1 cellular context compared by ENCODE assay signal in the genomic region with DNA sequence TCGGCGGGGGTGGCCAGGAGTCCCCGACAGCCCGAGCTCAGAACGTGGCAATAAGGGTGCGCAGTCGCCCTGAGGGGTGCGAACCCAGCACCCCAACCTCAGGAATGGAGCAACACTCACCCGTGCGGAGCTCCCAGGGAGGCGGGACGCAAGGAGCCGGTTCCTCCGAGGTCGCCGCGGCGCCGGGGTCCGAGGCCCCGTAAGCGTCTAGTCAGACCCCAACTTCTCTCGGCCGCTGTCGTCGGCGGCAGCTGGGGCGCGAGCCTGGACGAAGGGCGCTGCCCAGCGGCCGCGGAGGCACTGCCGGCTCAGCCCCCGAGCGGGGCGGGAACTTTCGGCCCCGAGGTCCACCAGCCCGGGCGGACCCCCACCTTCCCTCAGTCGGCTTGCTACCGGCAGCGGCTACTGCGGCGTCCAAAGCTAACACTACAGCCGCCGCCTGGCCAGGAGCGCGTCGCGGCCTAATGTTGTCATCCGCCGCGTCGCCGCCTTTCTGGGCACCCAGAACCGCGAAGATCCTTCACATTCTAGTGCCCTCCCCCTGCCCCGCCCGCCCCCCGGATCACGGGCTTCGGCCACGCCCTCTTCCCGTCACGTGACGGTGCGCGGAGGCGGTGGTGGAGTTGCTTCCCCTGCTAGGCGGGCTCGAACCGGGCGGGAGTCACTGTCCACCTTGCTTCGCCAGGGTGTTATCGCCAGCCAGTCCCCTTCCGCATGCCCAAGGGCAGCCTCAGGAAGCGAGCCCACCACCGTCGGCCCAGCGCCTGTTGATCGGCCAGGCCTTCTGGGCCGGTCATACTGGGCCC.
TF ChIP-seq lines count a peak whose summit lies in the region.

A gene with protein sequence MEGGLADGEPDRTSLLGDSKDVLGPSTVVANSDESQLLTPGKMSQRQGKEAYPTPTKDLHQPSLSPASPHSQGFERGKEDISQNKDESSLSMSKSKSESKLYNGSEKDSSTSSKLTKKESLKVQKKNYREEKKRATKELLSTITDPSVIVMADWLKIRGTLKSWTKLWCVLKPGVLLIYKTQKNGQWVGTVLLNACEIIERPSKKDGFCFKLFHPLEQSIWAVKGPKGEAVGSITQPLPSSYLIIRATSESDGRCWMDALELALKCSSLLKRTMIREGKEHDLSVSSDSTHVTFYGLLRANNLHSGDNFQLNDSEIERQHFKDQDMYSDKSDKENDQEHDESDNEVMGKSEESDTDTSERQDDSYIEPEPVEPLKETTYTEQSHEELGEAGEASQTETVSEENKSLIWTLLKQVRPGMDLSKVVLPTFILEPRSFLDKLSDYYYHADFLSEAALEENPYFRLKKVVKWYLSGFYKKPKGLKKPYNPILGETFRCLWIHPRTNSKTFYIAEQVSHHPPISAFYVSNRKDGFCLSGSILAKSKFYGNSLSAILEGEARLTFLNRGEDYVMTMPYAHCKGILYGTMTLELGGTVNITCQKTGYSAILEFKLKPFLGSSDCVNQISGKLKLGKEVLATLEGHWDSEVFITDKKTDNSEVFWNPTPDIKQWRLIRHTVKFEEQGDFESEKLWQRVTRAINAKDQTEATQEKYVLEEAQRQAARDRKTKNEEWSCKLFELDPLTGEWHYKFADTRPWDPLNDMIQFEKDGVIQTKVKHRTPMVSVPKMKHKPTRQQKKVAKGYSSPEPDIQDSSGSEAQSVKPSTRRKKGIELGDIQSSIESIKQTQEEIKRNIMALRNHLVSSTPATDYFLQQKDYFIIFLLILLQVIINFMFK (minus strand): TSS at position 495 of the 806 bp plus-strand sequence. CDS start 72,220 bp downstream, outside the sequence.

TF ChIP-seq in H1, 55 proteins besides CTCF, POLR2A, EP300 and RAD21 (continues in another document):
- TF ChIP-seq SRF (IDR thresholded peaks at IDR 0.05; ENCODE audit: low read depth, low read length) (peak; percentile 73), YY1 (IDR thresholded peaks at IDR 0.05; ENCODE audit: low read depth, low read length) (no peak), SP2 (IDR thresholded peaks at IDR 0.05; ENCODE audit: low read length) (no peak), NRF1 (IDR thresholded peaks at IDR 0.05; ENCODE audit: low read depth, low read length) (no peak), CBX8 (IDR thresholded peaks at IDR 0.05; ENCODE audit: borderline replicate concordance, low read depth, low read length) (no peak), TBP (IDR thresholded peaks at IDR 0.05; ENCODE audit: low read depth, low read length) (peak; percentile 80), CREB1 (IDR thresholded peaks at IDR 0.05) (peak; percentile 98), ASH2L (IDR thresholded peaks at IDR 0.05; ENCODE audit: low read length) (peak; percentile 94), RNF2 (IDR thresholded peaks at IDR 0.05; ENCODE audit: borderline replicate concordance, low read depth, low read length, missing control alignments, poor library complexity, severe bottlenecking) (no peak), RFX5 (IDR thresholded peaks at IDR 0.05; ENCODE audit: borderline replicate concordance, low read depth, low read length) (no peak), NANOG (IDR thresholded peaks at IDR 0.05; ENCODE audit: insufficient read depth, low read depth, low read length, poor library complexity, severe bottlenecking) (no peak), SIRT6 (IDR thresholded peaks at IDR 0.05; ENCODE audit: low read length) (no peak), SP1 (IDR thresholded peaks at IDR 0.05; ENCODE audit: low read depth, low read length) (no peak), EZH2 (IDR thresholded peaks at IDR 0.05; ENCODE audit: low read depth, low read length, severe bottlenecking) (no peak), SIX5 (IDR thresholded peaks at IDR 0.05; ENCODE audit: low read depth, low read length) (no peak), TAF7 (optimal IDR thresholded peaks at IDR 0.05; ENCODE audit: borderline replicate concordance, low read depth, low read length) (peak; percentile 41), BRCA1 (IDR thresholded peaks at IDR 0.05; ENCODE audit: low read depth, low read length) (no peak), FOSL1 (IDR thresholded peaks at IDR 0.05; ENCODE audit: insufficient read depth, low read depth, low read length) (no peak), POU5F1 (IDR thresholded peaks at IDR 0.05; ENCODE audit: low read depth, low read length) (no peak), KDM1A (IDR thresholded peaks at IDR 0.05; ENCODE audit: borderline replicate concordance, low read length) (no peak), PHF8 (conservative IDR thresholded peaks at IDR 0.05; ENCODE audit: low read depth, low read length) (peak; percentile 75), HDAC2 (IDR thresholded peaks at IDR 0.05; ENCODE audit: borderline replicate concordance in 1 of 2, low read depth in 2 of 2, low read length in 2 of 2) (no peak), TEAD4 (IDR thresholded peaks at IDR 0.05; ENCODE audit: low read depth, low read length) (0 out of 2 replicates have a peak, but pooled peaks have one; percentile 1), KDM4A (IDR thresholded peaks at IDR 0.05; ENCODE audit: low read depth, low read length, severe bottlenecking) (peak; percentile 82), GABPA (IDR thresholded peaks at IDR 0.05; ENCODE audit: borderline replicate concordance, insufficient read depth, low read length) (no peak), GTF2F1 (IDR thresholded peaks at IDR 0.05; ENCODE audit: borderline replicate concordance, low read depth, low read length) (peak; percentile 46; the same call in 1 of the 2 replicates), CHD2 (IDR thresholded peaks at IDR 0.05; ENCODE audit: low read length) (no peak), BACH1 (IDR thresholded peaks at IDR 0.05; ENCODE audit: low read length) (no peak), HDAC6 (IDR thresholded peaks at IDR 0.05; ENCODE audit: low read depth, low read length) (no peak), JUN (IDR thresholded peaks at IDR 0.05; ENCODE audit: low read depth, low read length) (no peak), SUZ12 (IDR thresholded peaks at IDR 0.05; ENCODE audit: low read length) (no peak), ZNF274 (IDR thresholded peaks at IDR 0.05; ENCODE audit: borderline replicate concordance, extremely low read depth, low read length) (no peak), RXRA (IDR thresholded peaks at IDR 0.05; ENCODE audit: insufficient read depth, low read depth, low read length) (no peak), CEBPB (IDR thresholded peaks at IDR 0.05; ENCODE audit: low read depth, low read length) (no peak), CTBP2 (IDR thresholded peaks at IDR 0.05; ENCODE audit: borderline replicate concordance, insufficient read depth, insufficient read length, low read length) (no peak), KDM5A (IDR thresholded peaks at IDR 0.05; ENCODE audit: low read length) (peak; percentile 75; the same call in 1 of the 2 replicates), POLR2AphosphoS5 (IDR thresholded peaks at IDR 0.05; ENCODE audit: low read depth, low read length) (peak; percentile 89), CHD1 (IDR thresholded peaks at IDR 0.05; ENCODE audit: low read depth, low read length) (no peak), MAFK (IDR thresholded peaks at IDR 0.05; ENCODE audit: low read depth, low read length) (no peak), TAF1 (IDR thresholded peaks at IDR 0.05; ENCODE audit: low read depth, low read length) (peak; percentile 94), CBX5 (IDR thresholded peaks at IDR 0.05; ENCODE audit: low read depth, low read length) (no peak), BCL11A (IDR thresholded peaks at IDR 0.05; ENCODE audit: low read depth in 2 of 2, low read length in 2 of 2) (no peak), JUND (IDR thresholded peaks at IDR 0.05; ENCODE audit: low read length) (no peak), SP4 (IDR thresholded peaks at IDR 0.05; ENCODE audit: low read length) (no peak)
- TF ChIP-seq, protein P1, sequence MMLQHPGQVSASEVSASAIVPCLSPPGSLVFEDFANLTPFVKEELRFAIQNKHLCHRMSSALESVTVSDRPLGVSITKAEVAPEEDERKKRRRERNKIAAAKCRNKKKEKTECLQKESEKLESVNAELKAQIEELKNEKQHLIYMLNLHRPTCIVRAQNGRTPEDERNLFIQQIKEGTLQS (IDR thresholded peaks at IDR 0.05; ENCODE audit: insufficient read depth, low read depth, low read length): peak; percentile 86
- TF ChIP-seq, protein P2, sequence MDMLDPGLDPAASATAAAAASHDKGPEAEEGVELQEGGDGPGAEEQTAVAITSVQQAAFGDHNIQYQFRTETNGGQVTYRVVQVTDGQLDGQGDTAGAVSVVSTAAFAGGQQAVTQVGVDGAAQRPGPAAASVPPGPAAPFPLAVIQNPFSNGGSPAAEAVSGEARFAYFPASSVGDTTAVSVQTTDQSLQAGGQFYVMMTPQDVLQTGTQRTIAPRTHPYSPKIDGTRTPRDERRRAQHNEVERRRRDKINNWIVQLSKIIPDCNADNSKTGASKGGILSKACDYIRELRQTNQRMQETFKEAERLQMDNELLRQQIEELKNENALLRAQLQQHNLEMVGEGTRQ (IDR thresholded peaks at IDR 0.05; ENCODE audit: low read length): peak; percentile 94
- TF ChIP-seq, protein P3, sequence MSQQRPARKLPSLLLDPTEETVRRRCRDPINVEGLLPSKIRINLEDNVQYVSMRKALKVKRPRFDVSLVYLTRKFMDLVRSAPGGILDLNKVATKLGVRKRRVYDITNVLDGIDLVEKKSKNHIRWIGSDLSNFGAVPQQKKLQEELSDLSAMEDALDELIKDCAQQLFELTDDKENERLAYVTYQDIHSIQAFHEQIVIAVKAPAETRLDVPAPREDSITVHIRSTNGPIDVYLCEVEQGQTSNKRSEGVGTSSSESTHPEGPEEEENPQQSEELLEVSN (IDR thresholded peaks at IDR 0.05): peak; percentile 86
- TF ChIP-seq, protein P4, sequence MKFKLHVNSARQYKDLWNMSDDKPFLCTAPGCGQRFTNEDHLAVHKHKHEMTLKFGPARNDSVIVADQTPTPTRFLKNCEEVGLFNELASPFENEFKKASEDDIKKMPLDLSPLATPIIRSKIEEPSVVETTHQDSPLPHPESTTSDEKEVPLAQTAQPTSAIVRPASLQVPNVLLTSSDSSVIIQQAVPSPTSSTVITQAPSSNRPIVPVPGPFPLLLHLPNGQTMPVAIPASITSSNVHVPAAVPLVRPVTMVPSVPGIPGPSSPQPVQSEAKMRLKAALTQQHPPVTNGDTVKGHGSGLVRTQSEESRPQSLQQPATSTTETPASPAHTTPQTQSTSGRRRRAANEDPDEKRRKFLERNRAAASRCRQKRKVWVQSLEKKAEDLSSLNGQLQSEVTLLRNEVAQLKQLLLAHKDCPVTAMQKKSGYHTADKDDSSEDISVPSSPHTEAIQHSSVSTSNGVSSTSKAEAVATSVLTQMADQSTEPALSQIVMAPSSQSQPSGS (IDR thresholded peaks at IDR 0.05; ENCODE audit: low read length): no peak
